Comparison of ENCODE assay signal across 22 cellular contexts in the genomic region with DNA sequence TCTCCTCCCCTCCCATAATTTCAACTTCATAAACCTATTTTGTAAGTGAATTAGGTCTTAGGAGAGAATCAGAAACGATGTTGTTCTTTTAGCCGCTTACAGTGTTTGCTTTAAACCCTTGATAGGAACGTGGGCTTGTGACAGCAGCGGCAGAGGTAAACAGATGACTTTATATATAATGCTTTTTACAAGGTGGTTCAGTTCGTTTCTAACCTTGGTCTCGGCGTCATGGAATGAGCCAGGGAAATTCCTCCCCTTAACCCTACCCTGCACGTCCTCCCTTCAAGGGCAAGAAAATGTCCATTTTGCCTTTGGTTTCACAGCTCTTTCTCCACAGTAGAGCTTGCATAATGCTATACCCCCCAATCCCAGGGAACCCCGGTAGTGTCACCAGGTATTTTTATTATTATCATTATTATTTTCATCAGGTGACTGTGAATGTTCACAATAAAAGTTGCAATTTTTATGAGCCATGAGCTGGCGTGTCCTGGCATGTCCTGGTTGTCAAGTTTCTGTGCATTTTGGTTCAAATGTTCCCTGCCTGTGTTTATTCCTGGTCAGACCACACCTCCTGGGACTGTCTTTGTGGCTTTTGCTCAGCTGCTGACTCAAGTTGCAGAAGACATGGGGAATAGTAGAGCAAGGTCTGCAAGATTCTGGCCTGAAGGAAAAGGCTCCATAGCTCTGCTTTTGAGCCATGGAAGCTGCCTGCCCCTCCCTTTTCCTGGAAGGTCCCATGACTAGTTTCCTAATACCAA.
A peak's percentile ranks its signal among the peaks of the same experiment; 100 is the strongest.
DNase-seq lines count a peak whose midpoint lies in the region; TF ChIP-seq lines count a peak whose summit lies in the region.
"Had no signal": no experiment of that assay in that cellular context is flagged by ENCODE, and none has a peak within 500 bp of the region (broad histone marks: within the 10 kb centered on the region; RNA-seq: fewer than 3 reads in every experiment).

No MANE protein-coding gene starts in this region.

- no peaks in the 10 kb centered on the region for H3K27me3 ChIP-seq in uterus

- no peak for TF ChIP-seq POLR2A in uterus (IDR thresholded peaks at IDR 0.05)

- H3K4me3 Mint-ChIP-seq in nephron progenitor cell: no peak overlapping the region
- H3K4me3 Mint-ChIP-seq: CD4-positive, CD25-positive, alpha-beta regulatory T cell; neural crest cell; WTC11 had no signal

- H3K27ac Mint-ChIP-seq in nephron progenitor cell: no peak overlapping the region
- H3K27ac Mint-ChIP-seq: WTC11 had no signal

- no peaks in the 10 kb centered on the region for H3K36me3 Mint-ChIP-seq in nephron progenitor cell (ENCODE audit: low read depth)
- H3K36me3 Mint-ChIP-seq: CD4-positive, CD25-positive, alpha-beta regulatory T cell; WTC11 had no signal

- H3K9me3 Mint-ChIP-seq in nephron progenitor cell: no peaks in the 10 kb centered on the region
- H3K9me3 Mint-ChIP-seq: neural crest cell had no signal

- in situ Hi-C loops in astrocyte of the spinal cord (cut with HindIII; ENCODE audit: low sequenced_read_pairs): no loop called here

- H3K4me1 Mint-ChIP-seq in nephron progenitor cell: no peaks in the 10 kb centered on the region
- H3K4me1 Mint-ChIP-seq: CD4-positive, CD25-positive, alpha-beta regulatory T cell; neural crest cell; WTC11 had no signal

- no peaks in the 10 kb centered on the region for H3K4me1 ChIP-seq in uterus
- H3K4me1 ChIP-seq: lower lobe of right lung had no signal

- intact Hi-C loops in uterus (cut with DNase I; ENCODE audit: low total_unique reads): no loop called here

- no peaks in the 10 kb centered on the region for H3K36me3 ChIP-seq in uterus
- H3K36me3 ChIP-seq: lower lobe of right lung, thoracic aorta had no signal

- no peaks in the 10 kb centered on the region for H3K9me3 ChIP-seq in uterus
- H3K9me3 ChIP-seq: lower lobe of right lung, thoracic aorta had no signal

- TF ChIP-seq CTCF in astrocyte of the spinal cord (IDR thresholded peaks at IDR 0.05; ENCODE audit: low read depth, low read length) (no peak), nephron progenitor cell (IDR thresholded peaks at IDR 0.05) (no peak), uterus (IDR thresholded peaks at IDR 0.05) (no peak)

- peaks cover 9% of the 10 kb centered on the region for H3K27me3 Mint-ChIP-seq in nephron progenitor cell (ENCODE audit: low read depth, poor library complexity)
- H3K27me3 Mint-ChIP-seq: CD4-positive, CD25-positive, alpha-beta regulatory T cell had no signal

- no peak overlapping the region for H3K27ac ChIP-seq in uterus
- H3K27ac ChIP-seq: lower lobe of right lung, thoracic aorta had no signal

- no peak overlapping the region for H3K4me3 ChIP-seq in astrocyte of the spinal cord (ENCODE audit: low read depth, low read length)
- no peak overlapping the region for H3K4me3 ChIP-seq in uterus
- H3K4me3 ChIP-seq: lower lobe of right lung, thoracic aorta had no signal

- DNase-seq in DMS79 treated with DMSO at 0.1 percent for 48 hours (lab: John Stamatoyannopoulos, UW) (peak; percentile 1), DMS79 (lab: John Stamatoyannopoulos, UW) (no peak), astrocyte of the spinal cord (ENCODE audit: low read depth, low spot score) (peak; percentile 26), glomerular visceral epithelial cell (ENCODE audit: extremely low spot score) (peak; percentile 15), ureter (ENCODE audit: low spot score) (peak; percentile 65), nephron progenitor cell (no peak), uterus (no peak)
- no peak for DNase-seq in activated CD4-positive, alpha-beta T cell treated with anti-CD3 and anti-CD28 coated beads, Interleukin-2, amount 50 U/mL, for 1 hour
- DNase-seq: 8988T; activated effector memory CD4-positive, alpha-beta T cell treated with anti-CD3 and anti-CD28 coated beads, Interleukin-2, amount 50 U/mL, for 16 hours; aorta; CD4-positive, CD25-positive, alpha-beta regulatory T cell; dermis blood vessel endothelial cell; foreskin melanocyte; lower lobe of right lung; MM.1S; NCI-H2029; NCI-H69; stimulated activated CD4-positive, alpha-beta T cell treated with anti-CD3 and anti-CD28 coated beads, Interleukin-1b, Interleukin-23, amount 100 ng/mL, for 48 hours had no signal

Comparison
In these comparisons a context has a peak if more than half of its experiments do, and no peak if none do; other contexts are left out.
1. DNase-seq: peak in DMS79 treated with DMSO at 0.1 percent for 48 hours (single experiment), astrocyte of the spinal cord (single experiment), glomerular visceral epithelial cell (single experiment) and ureter (single experiment); none in DMS79 (single experiment), nephron progenitor cell (single experiment), activated CD4-positive, alpha-beta T cell treated with anti-CD3 and anti-CD28 coated beads, Interleukin-2, amount 50 U/mL, for 1 hour (single experiment) and uterus (0 of 2).